ENCODE assay signal across 8 cellular contexts in genomic region chr10:30687698-30688213, GRCh38. TPM values are rescaled to one million over a fixed set of nuclear protein-coding genes. Genes with fewer than 3 reads are reported as not detected.
DNase-seq lines count a peak whose midpoint lies in the region; ATAC-seq and TF ChIP-seq lines count a peak whose summit lies in the region.

No MANE protein-coding gene starts in this region.

- H3K4me1 Mint-ChIP-seq in activated T-helper 17 cell treated with anti-CD3 and anti-CD28 coated beads, Interleukin-2, amount 50 U/mL, for 72 hours = peaks cover 44% of the 10 kb centered on the region

- H3K4me3 Mint-ChIP-seq in activated T-helper 17 cell treated with anti-CD3 and anti-CD28 coated beads, Interleukin-2, amount 50 U/mL, for 72 hours = peak overlapping the region; percentile 82

- ATAC-seq in GM18511 (IDR thresholded peaks at IDR 0.05; ENCODE audit: unreplicated experiment) = peak; percentile 52
- ATAC-seq in activated T-helper 17 cell treated with anti-CD3 and anti-CD28 coated beads, Interleukin-2, amount 50 U/mL, for 72 hours (replicated peaks) = peak; percentile 57

- peak overlapping the region; percentile 97 for H3K27ac Mint-ChIP-seq in activated T-helper 17 cell treated with anti-CD3 and anti-CD28 coated beads, Interleukin-2, amount 50 U/mL, for 72 hours

- H3K36me3 ChIP-seq in neutrophil = no peaks in the 10 kb centered on the region

- H3K27me3 Mint-ChIP-seq in activated T-helper 17 cell treated with anti-CD3 and anti-CD28 coated beads, Interleukin-2, amount 50 U/mL, for 72 hours = peaks cover 4% of the 10 kb centered on the region

- H3K4me1 ChIP-seq in neutrophil (ENCODE audit: control insufficient read depth in 1 of 2, insufficient read depth in 1 of 2, low read depth in 1 of 2, low read length in 1 of 2) = peaks cover 0 to 4% of the 10 kb centered on the region in 2 experiments

- peaks cover 43% of the 10 kb centered on the region for H3K27me3 ChIP-seq in neutrophil

- no peaks in the 10 kb centered on the region for H3K9me3 ChIP-seq in neutrophil

- H3K36me3 Mint-ChIP-seq in activated T-helper 17 cell treated with anti-CD3 and anti-CD28 coated beads, Interleukin-2, amount 50 U/mL, for 72 hours (ENCODE audit: low read depth) = peaks cover 70% of the 10 kb centered on the region

- H3K9me3 Mint-ChIP-seq in activated T-helper 17 cell treated with anti-CD3 and anti-CD28 coated beads, Interleukin-2, amount 50 U/mL, for 72 hours = peaks cover 2% of the 10 kb centered on the region

- no peak overlapping the region for H3K4me3 ChIP-seq in fibroblast of the aortic adventitia (ENCODE audit: low read depth, low read length)
- H3K4me3 ChIP-seq in neutrophil (ENCODE audit: low read depth in 1 of 2, low read length in 1 of 2) = no peak overlapping the region

- H3K27ac ChIP-seq in neutrophil = no peak overlapping the region
- no peak overlapping the region for H3K27ac ChIP-seq in substantia nigra (ENCODE audit: low read depth, low read length, poor library complexity, severe bottlenecking)

- DNase-seq in A172 (ENCODE audit: low spot score) (peak; percentile 73), KBM-7 (peak; percentile 81), RPMI8226 (peak; percentile 76), fibroblast of the aortic adventitia (ENCODE audit: low read depth) (peak; percentile 75), substantia nigra (lab: John Stamatoyannopoulos, UW) (peak in 44 of 49 donors; percentile 2 to 81 (median 50))

- in situ Hi-C loops in KBM-7 (cut with MboI; ENCODE audit: low pct_unique_long_range_greater_than_20kb, low sequenced_read_pairs) = loop anchor here (5.0 kb wide), 1 partner anchor 1190 kb away; no protein-coding TSS in a partner anchor

- TF ChIP-seq CTCF in fibroblast of the aortic adventitia (IDR thresholded peaks at IDR 0.05; ENCODE audit: insufficient read depth, low read length) (peak; percentile 96), neutrophil (IDR thresholded peaks at IDR 0.05) (peak; percentile 58)

RNA-seq across cellular contexts. Expression of gene LYZL2, which starts 58.2 kb away (rescaled TPM):
- total RNA-seq in A172 (2014; rRNA removed; shearing (Covaris generic)) = not detected in 2 replicates
- not detected for total RNA-seq in activated T-helper 17 cell treated with anti-CD3 and anti-CD28 coated beads, Interleukin-2, amount 50 U/mL, for 72 hours
- total RNA-seq in fibroblast of the aortic adventitia (ENCODE audit: low replicate concordance) = not detected in 2 replicates
